Comparison of ENCODE assay signal across 17 cellular contexts in genomic region chr7:95592570-95592969, GRCh38. TPM values are rescaled to one million over a fixed set of nuclear protein-coding genes. Genes with fewer than 3 reads are reported as not detected.
DNase-seq lines count a peak whose midpoint lies in the region; ATAC-seq and TF ChIP-seq lines count a peak whose summit lies in the region.
"Had no signal": no experiment of that assay in that cellular context is flagged by ENCODE, and none has a peak within 500 bp of the region (broad histone marks: within the 10 kb centered on the region; RNA-seq: fewer than 3 reads in every experiment).

No MANE protein-coding gene starts in this region.

- no peaks in the 10 kb centered on the region for H3K9me3 ChIP-seq in esophagus squamous epithelium
- H3K9me3 ChIP-seq in psoas muscle = no peaks in the 10 kb centered on the region
- no peaks in the 10 kb centered on the region for H3K9me3 ChIP-seq in tibial nerve
- H3K9me3 ChIP-seq: HAP-1 had no signal

- no peaks in the 10 kb centered on the region for H3K27me3 ChIP-seq in esophagus squamous epithelium
- H3K27me3 ChIP-seq in psoas muscle (ENCODE audit: insufficient read depth in 3 of 3, low read length in 2 of 3) = no peaks in the 10 kb centered on the region
- H3K27me3 ChIP-seq in tibial nerve = no peaks in the 10 kb centered on the region

- H3K27ac ChIP-seq in caudate nucleus (ENCODE audit: low read depth, low read length) (peak overlapping the region; percentile 14), esophagus squamous epithelium (peak overlapping the region in 3 of 4 donors; percentile 66 to 94 (median 93)), psoas muscle (peak overlapping the region; percentile 98), tibial nerve (peak overlapping the region; percentile 89 to 98 (median 96))

- WGBS in esophagus squamous epithelium, 2 donors = 80 to 88% methylated on average over 5 of the region's 5 CpGs
- 70 to 73% (median 72%) methylated on average over 5 of the region's 5 CpGs for whole genome bisulfite sequencing in psoas muscle, 3 donors
- 91% methylated on average over 5 of the region's 5 CpGs for WGBS in tibial nerve, 2 donors

- peak overlapping the region in 3 of 4 donors; percentile 69 to 86 (median 74) for H3K4me3 ChIP-seq in esophagus squamous epithelium
- peak overlapping the region; percentile 93 for H3K4me3 ChIP-seq in psoas muscle
- H3K4me3 ChIP-seq in tibial nerve = peak overlapping the region; percentile 63 to 96 (median 74)
- H3K4me3 ChIP-seq: HAP-1 had no signal

- H3K36me3 ChIP-seq in esophagus squamous epithelium = peaks cover 0 to 65% (median 24%) of the 10 kb centered on the region in 3 donors
- peaks cover 10 to 77% of the 10 kb centered on the region in 2 donors for H3K36me3 ChIP-seq in psoas muscle (ENCODE audit: insufficient read depth in 1 of 2, low read depth in 1 of 2)
- peaks cover 8 to 76% (median 11%) of the 10 kb centered on the region in 3 donors for H3K36me3 ChIP-seq in tibial nerve
- H3K36me3 ChIP-seq: HAP-1 had no signal

- peaks cover 0 to 41% (median 0%) of the 10 kb centered on the region in 3 donors for H3K4me1 ChIP-seq in esophagus squamous epithelium
- peaks cover 66% of the 10 kb centered on the region for H3K4me1 ChIP-seq in psoas muscle
- H3K4me1 ChIP-seq in tibial nerve = peaks cover 0 to 43% (median 15%) of the 10 kb centered on the region in 4 donors

- intact Hi-C loops in esophagus squamous epithelium (cut with DNase I) = no loop called here
- intact Hi-C loops in psoas muscle (cut with DNase I) = no loop called here

- no peak for ATAC-seq in psoas muscle
- no peak for ATAC-seq in HG02970 (IDR thresholded peaks at IDR 0.05; ENCODE audit: low FRiP score, unreplicated experiment)
- ATAC-seq in HG03280 (IDR thresholded peaks at IDR 0.05; ENCODE audit: unreplicated experiment) = no peak
- ATAC-seq: natural killer cell treated with Interleukin-12 subunit alpha and Interleukin-12 subunit beta and Interleukin-15 and Interleukin-18, amount 100 ng/mL, for 72 hours had no signal

- peak in 1 of 2 donors; percentile 72 for TF ChIP-seq EP300 in tibial nerve (IDR thresholded peaks at IDR 0.05)

- TF ChIP-seq POLR2A in esophagus squamous epithelium (IDR thresholded peaks at IDR 0.05) (no peak), tibial nerve (IDR thresholded peaks at IDR 0.05) (no peak)

- TF ChIP-seq CTCF in esophagus squamous epithelium (IDR thresholded peaks at IDR 0.05) (no peak), psoas muscle (IDR thresholded peaks at IDR 0.05) (no peak), tibial nerve (IDR thresholded peaks at IDR 0.05) (no peak)

- DNase-seq in caudate nucleus (lab: John Stamatoyannopoulos, UW) = no peak
- DNase-seq in esophagus squamous epithelium (lab: John Stamatoyannopoulos, UW) = no peak
- no peak for DNase-seq in psoas muscle
- DNase-seq in tibial nerve (ENCODE audit: low spot score in 2 of 2) = no peak
- no peak for DNase-seq in stimulated activated CD4-positive, alpha-beta T cell treated with anti-CD3 and anti-CD28 coated beads, Interleukin-12 subunit alpha, Interleukin-12 subunit beta, amount 100 ng/mL, for 4 hours
- DNase-seq in NCI-H524 (lab: John Stamatoyannopoulos, UW) = no peak
- DNase-seq: activated CD4-positive, alpha-beta T cell treated with anti-CD3 and anti-CD28 coated beads, Interleukin-2, amount 50 U/mL, for 48 hours; cortex of kidney; NCI-H146; NCI-H446 treated with DMSO at 0.1 percent for 48 hours; posterior cingulate gyrus; stimulated activated CD4-positive, alpha-beta T cell treated with anti-CD3 and anti-CD28 coated beads, Interleukin-1b, Interleukin-23, amount 100 ng/mL, for 48 hours had no signal

RNA-seq across cellular contexts. Expression of gene PDK4, which starts 3.7 kb away (rescaled TPM):
- total RNA-seq in esophagus squamous epithelium = 100 to 1,000 TPM in 2 of 4 donors, 1 to 10 TPM in 2; 4.1 to 129 (median 64.6) TPM
- 1,000 to 10,000 TPM in 2 of 4 donors, 100 to 1,000 TPM in 2; 386 to 3,046 (median 1,769) TPM for total RNA-seq in psoas muscle
- polyA plus RNA-seq in psoas muscle = 1,000 to 10,000 TPM in 2 of 3 donors, 100 to 1,000 TPM in 1; 174 to 2,971 (median 2,751) TPM
- total RNA-seq in tibial nerve = 100 to 1,000 TPM; 490 to 939 (median 827) TPM
- total RNA-seq: OCI-LY7 had no signal

Comparison
In these comparisons a context has a peak if more than half of its experiments do, and no peak if none do; other contexts are left out.
1. H3K27ac ChIP-seq: peak in every context shown above with its lines; median percentile 98 in psoas muscle; 96 in tibial nerve; 93 in esophagus squamous epithelium; 14 in caudate nucleus.